1 cellular context compared by ENCODE assay signal in genomic region chr17:42677012-42677857, GRCh38.
TF ChIP-seq lines count a peak whose summit lies in the region.

No MANE protein-coding gene starts in this region.

TF ChIP-seq in K562, 482 proteins besides CTCF, POLR2A, EP300 and RAD21 (continued from another document and continues in another):
- TF ChIP-seq ARID4B (CRISPR knock-in tag; IDR thresholded peaks at IDR 0.05) (no peak), TRIM28 (IDR thresholded peaks at IDR 0.05) (no peak), MTA1 (IDR thresholded peaks at IDR 0.05; ENCODE audit: borderline replicate concordance) (no peak), MLLT1 (IDR thresholded peaks at IDR 0.05) (no peak), BCOR (IDR thresholded peaks at IDR 0.05) (peak; percentile 90), POU5F1 (IDR thresholded peaks at IDR 0.05; ENCODE audit: borderline replicate concordance, low read depth, low read length, partially characterized antibody) (no peak), ZNF609 (CRISPR knock-in tag; IDR thresholded peaks at IDR 0.05; ENCODE audit: borderline replicate concordance) (no peak), ZBTB1 (CRISPR knock-in tag; IDR thresholded peaks at IDR 0.05; ENCODE audit: borderline replicate concordance, low read depth) (no peak), THAP12 (CRISPR knock-in tag; IDR thresholded peaks at IDR 0.05) (no peak), GTF3C2 (IDR thresholded peaks at IDR 0.05; ENCODE audit: borderline replicate concordance, extremely low read depth, insufficient read length) (no peak), SRSF7 (optimal IDR thresholded peaks at IDR 0.05; ENCODE audit: low read depth, low read length) (no peak), ATF6 (CRISPR knock-in tag; IDR thresholded peaks at IDR 0.05) (no peak), ZNF57 (CRISPR knock-in tag; IDR thresholded peaks at IDR 0.05) (no peak), KAT2B (IDR thresholded peaks at IDR 0.05; ENCODE audit: low read depth, low read length) (no peak), ZNF512 (tag; IDR thresholded peaks at IDR 0.05) (no peak), ZNF445 (CRISPR knock-in tag; IDR thresholded peaks at IDR 0.05; ENCODE audit: low read depth) (no peak), HEY1 (CRISPR knock-in tag; IDR thresholded peaks at IDR 0.05; ENCODE audit: borderline replicate concordance) (no peak), MEIS2 (IDR thresholded peaks at IDR 0.05; ENCODE audit: partially characterized antibody) (peak; percentile 66), TARDBP (IDR thresholded peaks at IDR 0.05) (no peak), E2F5 (CRISPR knock-in tag; IDR thresholded peaks at IDR 0.05) (no peak)
